8 cellular contexts compared by ENCODE assay signal in the genomic region with DNA sequence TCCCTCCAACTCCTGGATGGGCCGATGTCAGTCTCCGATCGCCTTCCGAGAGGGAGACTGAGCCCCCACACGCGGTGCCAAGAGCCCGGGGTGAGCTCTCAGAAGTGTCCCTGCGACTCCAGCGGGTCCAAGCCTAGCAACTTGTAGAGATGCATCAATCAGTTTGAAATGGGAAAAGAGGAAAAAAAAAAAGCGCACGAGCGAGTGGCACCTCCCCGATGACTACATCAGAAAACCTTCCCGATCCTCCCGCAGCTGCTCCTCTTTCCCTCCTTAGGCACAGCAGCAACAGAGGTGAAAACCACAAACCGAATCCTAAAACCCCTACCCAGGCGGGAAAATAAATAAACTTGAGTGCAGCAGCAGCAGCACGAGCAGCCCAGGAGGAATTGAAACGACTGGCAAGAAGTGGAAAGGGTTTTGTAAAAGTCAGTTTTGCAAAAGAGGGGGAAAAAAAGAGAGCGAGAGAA. TPM values are rescaled to one million over a fixed set of nuclear protein-coding genes. Genes with fewer than 3 reads are reported as not detected.
A peak's percentile ranks its signal among the peaks of the same experiment; 100 is the strongest.
DNase-seq lines count a peak whose midpoint lies in the region; ATAC-seq and TF ChIP-seq lines count a peak whose summit lies in the region.

No MANE protein-coding gene starts in this region.

- H3K23me2 ChIP-seq in H9 (ENCODE audit: insufficient read length, low read depth, low read length, poor library complexity, severe bottlenecking), result peaks cover 43% of the 10 kb centered on the region

- H3K79me2 ChIP-seq in H9 (ENCODE audit: insufficient read depth, low read length), result no peaks in the 10 kb centered on the region

- TF ChIP-seq POLR2A in body of pancreas (IDR thresholded peaks at IDR 0.05) (no peak), stomach (IDR thresholded peaks at IDR 0.05) (no peak)

- H3K4me1 Mint-ChIP-seq in CD14-positive monocyte, result peaks cover 33% of the 10 kb centered on the region
- peaks cover 36 to 40% of the 10 kb centered on the region in 2 experiments for H3K4me1 Mint-ChIP-seq in H9

- H3K9ac ChIP-seq in H9 (ENCODE audit: extremely low read depth, insufficient read length, low read length), result peak overlapping the region; percentile 20

- peaks cover 0 to 12% (median 9%) of the 10 kb centered on the region in 7 donors for H3K9me3 Mint-ChIP-seq in CD14-positive monocyte
- H3K9me3 Mint-ChIP-seq in H9, result no peaks in the 10 kb centered on the region; a peak in 1 of 5 replicates

- WGBS in H9 (ENCODE audit: extremely low coverage, insufficient read length, low lambda C conversion rate), result no CpG with 5 or more reads among the region's 20 CpGs
- 0 to 1% methylated on average over 17 to 20 of the region's 20 CpGs for WGBS in body of pancreas, 2 donors
- 0 to 1% (median 1%) methylated on average over 17 to 20 of the region's 20 CpGs for WGBS in stomach, 5 donors

- TF ChIP-seq CTCF in CD14-positive monocyte (IDR thresholded peaks at IDR 0.05), result no peak
- no peak for TF ChIP-seq CTCF in H9 (conservative IDR thresholded peaks at IDR 0.05)
- TF ChIP-seq CTCF in body of pancreas (IDR thresholded peaks at IDR 0.05), result no peak
- no peak for TF ChIP-seq CTCF in kidney epithelial cell (IDR thresholded peaks at IDR 0.05; ENCODE audit: insufficient read depth, low read length, poor library complexity, severe bottlenecking)
- TF ChIP-seq CTCF in stomach (IDR thresholded peaks at IDR 0.05), result no peak

- ATAC-seq in body of pancreas (no peak), HG02798 (IDR thresholded peaks at IDR 0.05; ENCODE audit: poor library complexity, unreplicated experiment) (no peak), GM21526 (IDR thresholded peaks at IDR 0.05; ENCODE audit: low FRiP score, unreplicated experiment) (no peak)

- H3K27ac ChIP-seq in H9 (ENCODE audit: insufficient read length, low read depth, low read length) (no peak overlapping the region), body of pancreas (peak overlapping the region in 1 of 4 donors; percentile 8), stomach (peak overlapping the region; percentile 74 to 92 (median 85))

- H4K20me1 ChIP-seq in H9 (ENCODE audit: control insufficient read depth, insufficient read depth, insufficient read length), result no peaks in the 10 kb centered on the region

- no peak overlapping the region for H2BK15ac ChIP-seq in H9 (ENCODE audit: low read depth, low read length)

- peak overlapping the region; percentile 29 for H2BK12ac ChIP-seq in H9 (ENCODE audit: insufficient read length, low read depth, low read length)

- H2BK5ac ChIP-seq in H9 (ENCODE audit: insufficient read length, low read length), result no peak overlapping the region

- H3K4me1 ChIP-seq in H9 (ENCODE audit: insufficient read depth, low read length) (peaks cover 2% of the 10 kb centered on the region; the same call in 1 of the 2 replicates), body of pancreas (peaks cover 41% of the 10 kb centered on the region), stomach (peaks cover 4 to 58% (median 52%) of the 10 kb centered on the region in 4 donors)

- H2BK20ac ChIP-seq in H9 (ENCODE audit: low read depth, low read length, poor library complexity, severe bottlenecking), result no peak overlapping the region

- H2BK120ac ChIP-seq in H9 (ENCODE audit: low read depth, low read length, poor library complexity, severe bottlenecking), result no peak overlapping the region

- H3K36me3 Mint-ChIP-seq in CD14-positive monocyte (peaks cover 2 to 10% of the 10 kb centered on the region in 2 donors), H9 (ENCODE audit: insufficient read depth in 1 of 3, low read depth in 3 of 3) (no peaks in the 10 kb centered on the region)

- peak overlapping the region; percentile 86 for H3K4me2 ChIP-seq in H9 (ENCODE audit: insufficient read depth, insufficient read length, low read length)

- H3K27me3 ChIP-seq in H9 (ENCODE audit: insufficient read depth, low read length), result peaks cover 2% of the 10 kb centered on the region; the same call in 1 of the 2 replicates
- H3K27me3 ChIP-seq in body of pancreas, result peaks cover 0 to 4% of the 10 kb centered on the region in 2 donors
- H3K27me3 ChIP-seq in kidney epithelial cell (ENCODE audit: control insufficient read depth, insufficient read depth, low read length), result no peaks in the 10 kb centered on the region
- H3K27me3 ChIP-seq in stomach, result peaks cover 0 to 58% (median 27%) of the 10 kb centered on the region in 3 donors

- no peak overlapping the region for H3K18ac ChIP-seq in H9 (ENCODE audit: insufficient read length, low read depth, low read length)

- peak overlapping the region; percentile 54; the same call in 1 of the 2 replicates for H3K14ac ChIP-seq in H9 (ENCODE audit: insufficient read depth, low read length)

- H3K4me3 ChIP-seq in body of pancreas, result peak overlapping the region; percentile 28 to 32
- peak overlapping the region; percentile 93 for H3K4me3 ChIP-seq in kidney epithelial cell (ENCODE audit: low read depth, low read length)
- H3K4me3 ChIP-seq in stomach, result peak overlapping the region; percentile 50 to 74 (median 60)

- H3K36me3 ChIP-seq in body of pancreas (replicated peaks in 1 of 2; ENCODE audit: insufficient read depth in 1 of 2, low read depth in 2 of 2) (no peaks in the 10 kb centered on the region), kidney epithelial cell (ENCODE audit: control insufficient read depth, insufficient read depth, low read length) (no peaks in the 10 kb centered on the region), stomach (no peaks in the 10 kb centered on the region)

- no peak overlapping the region for H3K4ac ChIP-seq in H9 (ENCODE audit: low read depth, low read length)

- TF ChIP-seq EP300 in stomach (IDR thresholded peaks at IDR 0.05), result no peak

- no peaks in the 10 kb centered on the region for H3K79me1 ChIP-seq in H9 (ENCODE audit: insufficient read depth, low read depth, low read length, poor library complexity, severe bottlenecking)

- DNase-seq in CD14-positive monocyte (ENCODE audit: low spot score) (no peak), H9 (peak; percentile 58), NCI-H526 (lab: John Stamatoyannopoulos, UW) (peak; percentile 50 to 60), body of pancreas (no peak), kidney epithelial cell (ENCODE audit: low read depth) (peak; percentile 64), stomach (no peak)

- H3K27me3 Mint-ChIP-seq in CD14-positive monocyte (ENCODE audit: low read depth in 3 of 3), result peaks cover 69 to 80% (median 71%) of the 10 kb centered on the region in 3 donors
- H3K27me3 Mint-ChIP-seq in H9 (ENCODE audit: low read depth), result peaks cover 13% of the 10 kb centered on the region

- no peak overlapping the region for H4K91ac ChIP-seq in H9 (ENCODE audit: insufficient read length, low read depth, low read length)

- H3K4me3 Mint-ChIP-seq in CD14-positive monocyte, result peak overlapping the region; percentile 67 to 94
- H3K4me3 Mint-ChIP-seq in H9, result peak overlapping the region; percentile 90 to 93

- H3K9me3 ChIP-seq in H9 (ENCODE audit: control insufficient read depth, low read depth, low read length) (no peaks in the 10 kb centered on the region), body of pancreas (no peaks in the 10 kb centered on the region), stomach (no peaks in the 10 kb centered on the region)

- no peak overlapping the region for H2AK5ac ChIP-seq in H9 (ENCODE audit: insufficient read length, low read length)

- no peak overlapping the region for H4K8ac ChIP-seq in H9 (replicated peaks; ENCODE audit: insufficient read length, low read depth, low read length)

- H3T11ph ChIP-seq in H9 (ENCODE audit: low read length), result no peak overlapping the region

- H3K23ac ChIP-seq in H9 (ENCODE audit: insufficient read length, low read depth, low read length), result no peak overlapping the region

- no peak overlapping the region for H4K5ac ChIP-seq in H9 (ENCODE audit: insufficient read length, low read depth, low read length)

- H3K27ac Mint-ChIP-seq in CD14-positive monocyte (no peak overlapping the region), H9 (peak overlapping the region; percentile 76 to 98 (median 80); a peak in 6 of 7 replicates)

- no peak overlapping the region for H3K56ac ChIP-seq in H9 (ENCODE audit: insufficient read length, low read depth, low read length)

- intact Hi-C loops in CD14-positive monocyte (cut with micrococcal nuclease), result no loop called here
- intact Hi-C loops in body of pancreas (cut with DNase I), result no loop called here
- intact Hi-C loops in stomach (cut with DNase I; ENCODE audit: low total_unique reads), result no loop called here

- H2AFZ ChIP-seq in H9 (ENCODE audit: low read length), result peak overlapping the region; percentile 19

RNA-seq across cellular contexts. Expression of a gene that starts 1.0 kb away (rescaled TPM):
- polyA plus RNA-seq in CD14-positive monocyte (not detected), stomach (1 to 10 TPM; 1.9 to 3.2 (median 2.0) TPM)
- total RNA-seq in H9 (2021) (19.0 and 20.4 TPM in 2 replicates), body of pancreas (1 to 10 TPM; 1.3 to 3.4 TPM), kidney epithelial cell (12.6 and 24.6 TPM in 2 replicates), stomach (100 to 1,000 TPM in 1 of 5 donors, 10 to 100 TPM in 2, 1 to 10 TPM in 1, under 1 TPM in 1; 0.29 to 187 (median 26.1) TPM)

Comparison
In these comparisons a context has a peak if more than half of its experiments do, and no peak if none do; other contexts are left out.
1. DNase-seq: peak in H9 (single experiment), NCI-H526 (2 of 2) and kidney epithelial cell (single experiment); none in CD14-positive monocyte (single experiment), body of pancreas (0 of 4) and stomach (single experiment).
2. H3K27ac Mint-ChIP-seq: peak in H9 (3 of 3); none in CD14-positive monocyte (0 of 7).
3. H3K4me3 ChIP-seq: peak in every context shown above with its lines; median percentile 93 in kidney epithelial cell; 60 in stomach; 30 in body of pancreas.